ENCODE assay signal across 23 cellular contexts in genomic region chr2:192669505-192670082, GRCh38.
A peak's percentile ranks its signal among the peaks of the same experiment; 100 is the strongest.
DNase-seq lines count a peak whose midpoint lies in the region; ATAC-seq lines count a peak whose summit lies in the region.
"Had no signal": no experiment of that assay in that cellular context is flagged by ENCODE, and none has a peak within 500 bp of the region (broad histone marks: within the 10 kb centered on the region; RNA-seq: fewer than 3 reads in every experiment).

No MANE protein-coding gene starts in this region.

- no peak overlapping the region for H4K8ac ChIP-seq in neuronal stem cell (ENCODE audit: low read depth, low read length)

- H3K18ac ChIP-seq in neuronal stem cell (ENCODE audit: low read length), result no peak overlapping the region

- WGBS in neuronal stem cell (ENCODE audit: extremely low coverage in 2 of 2, insufficient read length in 2 of 2, insufficient replicate concordance in 1 of 2), 2 donors, result no CpG with 5 or more reads among the region's 8 CpGs

- no peak overlapping the region for H3K4ac ChIP-seq in neuronal stem cell (ENCODE audit: low read length)

- H3K23ac ChIP-seq in neuronal stem cell (ENCODE audit: low read depth, low read length, poor library complexity), result no peak overlapping the region

- DNase-seq in NCI-H2196 treated with DMSO at 0.1 percent for 48 hours (lab: John Stamatoyannopoulos, UW; ENCODE audit: unreplicated experiment) (peak; percentile 1), NCI-H2196 (lab: John Stamatoyannopoulos, UW; ENCODE audit: unreplicated experiment) (no peak), LHCN-M2 (ENCODE audit: low read depth) (peak; percentile 18), RPMI7951 (ENCODE audit: low read depth) (peak; percentile 7), neuronal stem cell (ENCODE audit: low spot score) (no peak), T-helper 2 cell (no peak), HK-2 (ENCODE audit: unreplicated experiment) (no peak)
- DNase-seq: 8988T; AML-193; Calu3; CD4-positive, alpha-beta T cell; DMS79 treated with DMSO at 0.1 percent for 48 hours; H9; Karpas-422; MV-4-11; NCI-H1436 treated with DMSO at 0.1 percent for 48 hours; NCI-H2081; NCI-H345; NCI-H69; Right ventricle myocardium superior; SW 1271 had no signal

- H2AK5ac ChIP-seq in neuronal stem cell (ENCODE audit: low read depth, low read length), result no peak overlapping the region

- no peak overlapping the region for H2BK15ac ChIP-seq in neuronal stem cell (ENCODE audit: low read length)

- H3K9ac ChIP-seq in neuronal stem cell (ENCODE audit: low read depth, low read length, poor library complexity), result no peak overlapping the region

- H3K4me2 ChIP-seq in neuronal stem cell (ENCODE audit: insufficient read depth, low read length, poor library complexity, severe bottlenecking), result no peak overlapping the region

- peak overlapping the region; percentile 62 for H2AFZ ChIP-seq in neuronal stem cell (ENCODE audit: low read length)

- no peak overlapping the region for H2BK120ac ChIP-seq in neuronal stem cell (ENCODE audit: low read depth, low read length)

- H3K27me3 ChIP-seq in neuronal stem cell (ENCODE audit: control insufficient read depth in 3 of 3, insufficient read depth in 3 of 3, low read depth in 1 of 3, low read length in 3 of 3), result no peaks in the 10 kb centered on the region

- H3K4me1 ChIP-seq in neuronal stem cell (ENCODE audit: control insufficient read depth in 2 of 2, insufficient read depth in 1 of 2, low read depth in 1 of 2, low read length in 2 of 2), result no peaks in the 10 kb centered on the region

- H3K9me3 ChIP-seq in neuronal stem cell (replicated peaks in 1 of 2; ENCODE audit: control insufficient read depth in 2 of 2, insufficient read depth in 1 of 2, low read depth in 1 of 2, low read length in 2 of 2), result no peaks in the 10 kb centered on the region

- no peak overlapping the region for H3K4me3 ChIP-seq in neuronal stem cell (ENCODE audit: low read length in 2 of 2)

- no peak overlapping the region for H4K91ac ChIP-seq in neuronal stem cell (ENCODE audit: low read depth, low read length, poor library complexity)

- no peak for ATAC-seq in HG03378 (IDR thresholded peaks at IDR 0.05; ENCODE audit: unreplicated experiment)
- ATAC-seq: Panc1 had no signal

- no peak overlapping the region for H2BK5ac ChIP-seq in neuronal stem cell (ENCODE audit: low read length)

- H3K27ac ChIP-seq in neuronal stem cell (replicated peaks; ENCODE audit: low read length), result no peak overlapping the region

- no peaks in the 10 kb centered on the region for H3K79me1 ChIP-seq in neuronal stem cell (ENCODE audit: low read depth, low read length)

- no peak overlapping the region for H2BK12ac ChIP-seq in neuronal stem cell (ENCODE audit: low read length)

- H3K14ac ChIP-seq in neuronal stem cell (ENCODE audit: low read length), result no peak overlapping the region

- H3K36me3 ChIP-seq in neuronal stem cell (replicated peaks in 1 of 2; ENCODE audit: control insufficient read depth in 2 of 2, insufficient read depth in 2 of 2, low read length in 2 of 2), result no peaks in the 10 kb centered on the region

Comparison
In these comparisons a context has a peak if more than half of its experiments do, and no peak if none do; other contexts are left out.
1. DNase-seq: peak in NCI-H2196 treated with DMSO at 0.1 percent for 48 hours (single experiment), LHCN-M2 (single experiment) and RPMI7951 (single experiment); none in NCI-H2196 (single experiment), neuronal stem cell (single experiment), T-helper 2 cell (0 of 5) and HK-2 (single experiment).